8 cellular contexts compared by ENCODE assay signal in genomic region chr9:112174965-112175795, GRCh38. TPM values are rescaled to one million over a fixed set of nuclear protein-coding genes. Genes with fewer than 3 reads are reported as not detected.
DNase-seq lines count a peak whose midpoint lies in the region; ATAC-seq and TF ChIP-seq lines count a peak whose summit lies in the region.

Gene SUSD1 (minus strand): TSS chr9:112175297. CDS start chr9:112175235, 62 bp downstream.

- H3K4me1 ChIP-seq in endocrine pancreas (ENCODE audit: control insufficient read depth, insufficient read depth, low read length): no peaks in the 10 kb centered on the region
- H3K4me1 ChIP-seq in mucosa of descending colon (ENCODE audit: low read depth): peaks cover 32% of the 10 kb centered on the region
- peaks cover 6 to 64% (median 33%) of the 10 kb centered on the region in 4 donors for H3K4me1 ChIP-seq in transverse colon

- H3K27ac ChIP-seq in transverse colon: peak within 1 kb of the TSS; percentile 85 to 92 (median 90)

- H3K9me3 ChIP-seq in endocrine pancreas (ENCODE audit: control insufficient read depth, low read length): no peaks in the 10 kb centered on the region
- no peaks in the 10 kb centered on the region for H3K9me3 ChIP-seq in mucosa of descending colon
- H3K9me3 ChIP-seq in transverse colon: no peaks in the 10 kb centered on the region

- H3K27me3 ChIP-seq in endocrine pancreas (ENCODE audit: control insufficient read depth, insufficient read depth, low read length) (no peaks in the 10 kb centered on the region), transverse colon (no peaks in the 10 kb centered on the region)

- H3K36me3 ChIP-seq in endocrine pancreas (ENCODE audit: control insufficient read depth, insufficient read depth, low read length) (no peaks in the 10 kb centered on the region), mucosa of descending colon (ENCODE audit: low read depth) (no peaks in the 10 kb centered on the region), transverse colon (no peaks in the 10 kb centered on the region)

- ATAC-seq in GM21528 (IDR thresholded peaks at IDR 0.05; ENCODE audit: low FRiP score, unreplicated experiment): peak; percentile 58
- ATAC-seq in mucosa of descending colon: peak; percentile 60

- peak; percentile 36 for TF ChIP-seq POLR2A in transverse colon (IDR thresholded peaks at IDR 0.05)

- no peak for TF ChIP-seq EP300 in transverse colon (IDR thresholded peaks at IDR 0.05; ENCODE audit: low read depth)

- TF ChIP-seq CTCF in WI38 (IDR thresholded peaks at IDR 0.05; ENCODE audit: low read depth, low read length): no peak
- TF ChIP-seq CTCF in mucosa of descending colon (IDR thresholded peaks at IDR 0.05): no peak
- TF ChIP-seq CTCF in transverse colon (IDR thresholded peaks at IDR 0.05): no peak

- DNase-seq in DMS 273 (lab: John Stamatoyannopoulos, UW; ENCODE audit: unreplicated experiment): peak; percentile 64
- DNase-seq in DMS 273 treated with DMSO at 0.1 percent for 48 hours (lab: John Stamatoyannopoulos, UW): no peak
- peak; percentile 55 for DNase-seq in HuH-7 (ENCODE audit: low spot score)
- DNase-seq in mucosa of descending colon: peak; percentile 67 to 74 (median 74)
- DNase-seq in transverse colon: peak; percentile 51

- intact Hi-C loops in mucosa of descending colon (cut with DNase I, micrococcal nuclease): no loop called here
- intact Hi-C loops in transverse colon (cut with DNase I; ENCODE audit: low total_unique reads): no loop called here

- peak within 1 kb of the TSS; percentile 65 for H3K9ac ChIP-seq in endocrine pancreas (ENCODE audit: control insufficient read depth, insufficient read depth, low read length)

- H3K4me3 ChIP-seq in WI38 (ENCODE audit: low read depth, low read length): peak within 1 kb of the TSS; percentile 58
- peak within 1 kb of the TSS; percentile 50 for H3K4me3 ChIP-seq in endocrine pancreas (ENCODE audit: control insufficient read depth, insufficient read depth, low read length)
- H3K4me3 ChIP-seq in mucosa of descending colon: peak within 1 kb of the TSS; percentile 44
- H3K4me3 ChIP-seq in transverse colon: peak within 1 kb of the TSS; percentile 56 to 74 (median 66)

- in situ Hi-C loops in transverse colon (cut with MboI; ENCODE audit: low pct_ligation_motif_present in 1 of 4, low pct_unique_long_range_greater_than_20kb in 1 of 4, low sequenced_read_pairs in 3 of 4): no loop called here

- 5% methylated on average over 39 of the region's 88 CpGs; no CpG with 5 or more reads in 1 of the 2 donors for WGBS in transverse colon (ENCODE audit: low coverage in 1 of 2), 2 donors

RNA-seq across cellular contexts. Expression of gene SUSD1, which starts in this region (rescaled TPM):
- 10 to 100 TPM; 18.8 to 43.8 (median 19.5) TPM for total RNA-seq in mucosa of descending colon
- total RNA-seq in transverse colon: 10 to 100 TPM; 22.7 to 83.0 (median 24.7) TPM
